Comparison of ENCODE assay signal across 11 cellular contexts in the genomic region with DNA sequence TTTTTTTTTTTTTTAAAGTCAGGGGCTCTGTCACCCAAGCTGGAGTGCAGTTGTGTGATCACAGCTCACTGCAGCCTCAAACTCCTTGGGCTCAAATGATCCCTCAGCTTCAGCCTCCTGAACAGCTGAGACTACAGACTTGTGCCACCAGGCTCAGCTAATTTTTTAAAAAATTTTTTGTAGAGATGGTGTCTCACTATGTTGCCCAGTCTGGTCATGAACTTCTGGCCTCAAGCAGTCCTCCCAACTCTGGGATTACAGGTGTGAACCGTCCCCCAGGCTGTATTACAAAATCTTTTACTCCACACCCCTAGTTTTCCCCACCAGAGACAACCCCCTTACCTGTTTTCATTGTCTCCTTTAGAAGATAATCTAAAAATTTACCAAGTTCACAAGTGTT. TPM values are rescaled to one million over a fixed set of nuclear protein-coding genes. Genes with fewer than 3 reads are reported as not detected.
DNase-seq lines count a peak whose midpoint lies in the region; ATAC-seq, FAIRE-seq and TF ChIP-seq lines count a peak whose summit lies in the region.
"Had no signal": no experiment of that assay in that cellular context is flagged by ENCODE, and none has a peak within 500 bp of the region (broad histone marks: within the 10 kb centered on the region; RNA-seq: fewer than 3 reads in every experiment).

No MANE protein-coding gene starts in this region.

- no peak for TF ChIP-seq CTCF in GM06990 (IDR thresholded peaks at IDR 0.05; ENCODE audit: insufficient read depth, low read length, poor library complexity, severe bottlenecking)
- no peak for TF ChIP-seq CTCF in right atrium auricular region (IDR thresholded peaks at IDR 0.05)

- H2BK120ac ChIP-seq in mesenchymal stem cell (ENCODE audit: low read depth, low read length): no peak overlapping the region

- no peak overlapping the region for H2AFZ ChIP-seq in mesenchymal stem cell (ENCODE audit: low read depth, low read length)

- peaks cover 52% of the 10 kb centered on the region for H3K36me3 ChIP-seq in BLaER1
- peaks cover 4% of the 10 kb centered on the region for H3K36me3 ChIP-seq in GM06990 (ENCODE audit: control insufficient read depth, insufficient read depth, low read length)
- H3K36me3 ChIP-seq in mesenchymal stem cell (ENCODE audit: control insufficient read depth in 1 of 2, insufficient read depth in 2 of 2, low read depth in 1 of 2, low read length in 2 of 2): peaks cover 23 to 37% of the 10 kb centered on the region in 2 experiments
- peaks cover 6% of the 10 kb centered on the region for H3K36me3 ChIP-seq in right atrium auricular region

- no peak for ATAC-seq in activated CD8-positive, alpha-beta T cell treated with anti-CD3 and anti-CD28 coated beads, Interleukin-2, amount 10 ng/mL, durations not matched to agents 7 days and 5 days
- no peak for ATAC-seq in HG02981 (IDR thresholded peaks at IDR 0.05; ENCODE audit: unreplicated experiment)

- no peak for FAIRE-seq in GM12892 (lab: Jason Lieb, UNC)
- FAIRE-seq: islet of Langerhans had no signal

- peaks cover 11% of the 10 kb centered on the region for H3K79me1 ChIP-seq in mesenchymal stem cell (replicated peaks; ENCODE audit: low read length, poor library complexity, severe bottlenecking)

- H3K23ac ChIP-seq in mesenchymal stem cell (ENCODE audit: low read length in 2 of 2): no peak overlapping the region

- no peak overlapping the region for H4K91ac ChIP-seq in mesenchymal stem cell (ENCODE audit: low read length)

- H3K14ac ChIP-seq in mesenchymal stem cell (ENCODE audit: low read length in 2 of 2): no peak overlapping the region

- no peak overlapping the region for H3K18ac ChIP-seq in mesenchymal stem cell (ENCODE audit: low read depth in 1 of 2, low read length in 2 of 2)

- no peak overlapping the region for H2BK5ac ChIP-seq in mesenchymal stem cell (ENCODE audit: low read depth, low read length, poor library complexity, severe bottlenecking)

- WGBS in mesenchymal stem cell: 100% methylated on average over 1 of the region's 1 CpG

- H3K4me3 ChIP-seq in BLaER1 (no peak overlapping the region), GM06990 (replicated peaks; ENCODE audit: low read depth, low read length) (peak overlapping the region; percentile 5), mesenchymal stem cell (ENCODE audit: insufficient read depth in 1 of 2, low read depth in 1 of 2, low read length in 2 of 2) (peak overlapping the region in 1 of 2 experiments; percentile 95), right atrium auricular region (no peak overlapping the region)

- TF ChIP-seq POLR2A in GM12892 (IDR thresholded peaks at IDR 0.05; ENCODE audit: low read depth, low read length): no peak

- peak overlapping the region; percentile 95 for H3K4me3 Mint-ChIP-seq in activated CD8-positive, alpha-beta T cell treated with anti-CD3 and anti-CD28 coated beads, Interleukin-2, amount 10 ng/mL, durations not matched to agents 7 days and 5 days

- peaks cover 29% of the 10 kb centered on the region for H3K4me1 Mint-ChIP-seq in activated CD8-positive, alpha-beta T cell treated with anti-CD3 and anti-CD28 coated beads, Interleukin-2, amount 10 ng/mL, durations not matched to agents 7 days and 5 days (ENCODE audit: low read depth)

- peaks cover 44% of the 10 kb centered on the region for H4K20me1 ChIP-seq in BLaER1

- peak overlapping the region; percentile 85 for H3K4me2 ChIP-seq in BLaER1
- H3K4me2 ChIP-seq in mesenchymal stem cell (ENCODE audit: low read length, poor library complexity, severe bottlenecking): no peak overlapping the region

- DNase-seq in GM06990 (ENCODE audit: extremely low read depth, insufficient read length): no peak
- no peak for DNase-seq in activated CD8-positive, alpha-beta T cell treated with anti-CD3 and anti-CD28 coated beads, Interleukin-2, amount 10 ng/mL, durations not matched to agents 7 days and 5 days
- DNase-seq in mesenchymal stem cell: no peak
- no peak for DNase-seq in GM12892 (ENCODE audit: insufficient read length)
- no peak for DNase-seq in right atrium auricular region (ENCODE audit: low spot score)
- DNase-seq in NCI-H2196 (lab: John Stamatoyannopoulos, UW; ENCODE audit: unreplicated experiment): no peak
- DNase-seq: OCI-M1 had no signal

- peak overlapping the region; percentile 10 for H2AK5ac ChIP-seq in mesenchymal stem cell (ENCODE audit: low read length, severe bottlenecking)

- H2BK15ac ChIP-seq in mesenchymal stem cell (ENCODE audit: low read depth, poor library complexity, severe bottlenecking): no peak overlapping the region

- H3K4me1 ChIP-seq in BLaER1: peaks cover 17% of the 10 kb centered on the region
- peaks cover 6% of the 10 kb centered on the region for H3K4me1 ChIP-seq in mesenchymal stem cell (ENCODE audit: control insufficient read depth, insufficient read depth, low read depth, low read length)
- H3K4me1 ChIP-seq in right atrium auricular region: peaks cover 0 to 17% of the 10 kb centered on the region in 2 donors

- H3K27ac ChIP-seq in BLaER1: 0 out of 2 replicates have a peak overlapping the region, but pooled peaks have one; percentile 18
- no peak overlapping the region for H3K27ac ChIP-seq in mesenchymal stem cell (ENCODE audit: low read length, poor library complexity, severe bottlenecking)
- no peak overlapping the region for H3K27ac ChIP-seq in right atrium auricular region
- H3K27ac ChIP-seq: C4-2B had no signal

- POLR2A ChIA-PET in activated CD8-positive, alpha-beta T cell treated with anti-CD3 and anti-CD28 coated beads, Interleukin-2, amount 10 ng/mL, durations not matched to agents 7 days and 5 days (lab: Charles Lee): interaction anchor here (1.1 to 2.9 kb wide), 3 partner anchors 16 to 32 kb away, joined by 3 to 24 read pairs (median 5); partner anchors contain the start of genes CHEK2 and HSCB

- H3K27me3 ChIP-seq in BLaER1: no peaks in the 10 kb centered on the region
- H3K27me3 ChIP-seq in GM06990 (replicated peaks; ENCODE audit: control insufficient read depth, insufficient read depth, low read length): no peaks in the 10 kb centered on the region
- no peaks in the 10 kb centered on the region for H3K27me3 ChIP-seq in mesenchymal stem cell (ENCODE audit: control insufficient read depth in 1 of 2, insufficient read depth in 1 of 2, low read length in 2 of 2)
- H3K27me3 ChIP-seq in right atrium auricular region: no peaks in the 10 kb centered on the region

- H4K8ac ChIP-seq in mesenchymal stem cell (ENCODE audit: low read length): no peak overlapping the region

- peaks cover 37% of the 10 kb centered on the region for H3K36me3 Mint-ChIP-seq in activated CD8-positive, alpha-beta T cell treated with anti-CD3 and anti-CD28 coated beads, Interleukin-2, amount 10 ng/mL, durations not matched to agents 7 days and 5 days (ENCODE audit: low read depth)

- H3K9me3 Mint-ChIP-seq in activated CD8-positive, alpha-beta T cell treated with anti-CD3 and anti-CD28 coated beads, Interleukin-2, amount 10 ng/mL, durations not matched to agents 7 days and 5 days (ENCODE audit: insufficient read depth): no peaks in the 10 kb centered on the region

- CTCF ChIA-PET in activated CD8-positive, alpha-beta T cell treated with anti-CD3 and anti-CD28 coated beads, Interleukin-2, amount 10 ng/mL, durations not matched to agents 7 days and 5 days (lab: Charles Lee): interaction anchor here (0.7 to 3.0 kb wide), 3 partner anchors 11 to 56 kb away, joined by 3 to 18 read pairs (median 17); partner anchors contain the start of gene XBP1

- H3K27me3 Mint-ChIP-seq in activated CD8-positive, alpha-beta T cell treated with anti-CD3 and anti-CD28 coated beads, Interleukin-2, amount 10 ng/mL, durations not matched to agents 7 days and 5 days (ENCODE audit: low read depth): peaks cover 2% of the 10 kb centered on the region

- H3K9ac ChIP-seq in BLaER1 (peak overlapping the region; percentile 93; the same call in 1 of the 2 replicates), mesenchymal stem cell (ENCODE audit: low read length) (peak overlapping the region; percentile 98)

- H3K9me3 ChIP-seq in BLaER1 (peaks cover 2% of the 10 kb centered on the region; the same call in 1 of the 2 replicates), mesenchymal stem cell (ENCODE audit: control insufficient read depth, low read length) (no peaks in the 10 kb centered on the region), right atrium auricular region (no peaks in the 10 kb centered on the region)

- H2BK12ac ChIP-seq in mesenchymal stem cell (ENCODE audit: low read length in 2 of 2): no peak overlapping the region

- H3K27ac Mint-ChIP-seq in activated CD8-positive, alpha-beta T cell treated with anti-CD3 and anti-CD28 coated beads, Interleukin-2, amount 10 ng/mL, durations not matched to agents 7 days and 5 days: peak overlapping the region; percentile 32

- H3K4ac ChIP-seq in mesenchymal stem cell (ENCODE audit: low read depth in 1 of 2, low read length in 2 of 2): no peak overlapping the region

RNA-seq across cellular contexts. Expression of gene CCDC117, which starts 1.9 kb away (rescaled TPM):
- 10 to 100 TPM; 36.7 to 40.0 TPM for total RNA-seq in activated CD8-positive, alpha-beta T cell treated with anti-CD3 and anti-CD28 coated beads, Interleukin-2, amount 10 ng/mL, durations not matched to agents 7 days and 5 days
- 14.2 TPM for polyA plus RNA-seq in mesenchymal stem cell (2013, experiment 1 of 2)
- polyA plus RNA-seq in mesenchymal stem cell (2013, experiment 2 of 2): 14.5 TPM
- polyA plus RNA-seq in GM12892 (2012; ENCODE audit: missing spikeins): 19.7 TPM
- total RNA-seq in right atrium auricular region: 10 to 100 TPM; 13.6 to 17.3 TPM

RNA-seq across cellular contexts. Expression of gene XBP1, which starts 26.0 kb away (rescaled TPM):
- 100 to 1,000 TPM; 220 to 229 TPM for total RNA-seq in activated CD8-positive, alpha-beta T cell treated with anti-CD3 and anti-CD28 coated beads, Interleukin-2, amount 10 ng/mL, durations not matched to agents 7 days and 5 days
- 127 TPM for polyA plus RNA-seq in mesenchymal stem cell (2013, experiment 1 of 2)
- polyA plus RNA-seq in mesenchymal stem cell (2013, experiment 2 of 2): 129 TPM
- polyA plus RNA-seq in GM12892 (2012; ENCODE audit: missing spikeins): 74.8 TPM
- total RNA-seq in right atrium auricular region: 100 to 1,000 TPM; 104 to 160 TPM

RNA-seq across cellular contexts. Expression of gene HSCB, which starts 32.5 kb away (rescaled TPM):
- 10 to 100 TPM; 13.7 to 15.8 TPM for total RNA-seq in activated CD8-positive, alpha-beta T cell treated with anti-CD3 and anti-CD28 coated beads, Interleukin-2, amount 10 ng/mL, durations not matched to agents 7 days and 5 days
- polyA plus RNA-seq in mesenchymal stem cell (2013, experiment 1 of 2): 20.1 TPM
- polyA plus RNA-seq in mesenchymal stem cell (2013, experiment 2 of 2): 20.3 TPM
- 22.6 TPM for polyA plus RNA-seq in GM12892 (2012; ENCODE audit: missing spikeins)
- total RNA-seq in right atrium auricular region: 10 to 100 TPM; 11.9 to 12.6 TPM

RNA-seq across cellular contexts. Expression of gene CHEK2, which starts 32.8 kb away (rescaled TPM):
- 10 to 100 TPM; 43.7 to 47.9 TPM for total RNA-seq in activated CD8-positive, alpha-beta T cell treated with anti-CD3 and anti-CD28 coated beads, Interleukin-2, amount 10 ng/mL, durations not matched to agents 7 days and 5 days
- 8.8 TPM for polyA plus RNA-seq in mesenchymal stem cell (2013, experiment 1 of 2)
- polyA plus RNA-seq in mesenchymal stem cell (2013, experiment 2 of 2): 7.9 TPM
- polyA plus RNA-seq in GM12892 (2012; ENCODE audit: missing spikeins): 21.5 TPM
- 10 to 100 TPM in 1 of 2 donors, 1 to 10 TPM in 1; 2.7 to 11.3 TPM for total RNA-seq in right atrium auricular region
